In the genomic region with DNA sequence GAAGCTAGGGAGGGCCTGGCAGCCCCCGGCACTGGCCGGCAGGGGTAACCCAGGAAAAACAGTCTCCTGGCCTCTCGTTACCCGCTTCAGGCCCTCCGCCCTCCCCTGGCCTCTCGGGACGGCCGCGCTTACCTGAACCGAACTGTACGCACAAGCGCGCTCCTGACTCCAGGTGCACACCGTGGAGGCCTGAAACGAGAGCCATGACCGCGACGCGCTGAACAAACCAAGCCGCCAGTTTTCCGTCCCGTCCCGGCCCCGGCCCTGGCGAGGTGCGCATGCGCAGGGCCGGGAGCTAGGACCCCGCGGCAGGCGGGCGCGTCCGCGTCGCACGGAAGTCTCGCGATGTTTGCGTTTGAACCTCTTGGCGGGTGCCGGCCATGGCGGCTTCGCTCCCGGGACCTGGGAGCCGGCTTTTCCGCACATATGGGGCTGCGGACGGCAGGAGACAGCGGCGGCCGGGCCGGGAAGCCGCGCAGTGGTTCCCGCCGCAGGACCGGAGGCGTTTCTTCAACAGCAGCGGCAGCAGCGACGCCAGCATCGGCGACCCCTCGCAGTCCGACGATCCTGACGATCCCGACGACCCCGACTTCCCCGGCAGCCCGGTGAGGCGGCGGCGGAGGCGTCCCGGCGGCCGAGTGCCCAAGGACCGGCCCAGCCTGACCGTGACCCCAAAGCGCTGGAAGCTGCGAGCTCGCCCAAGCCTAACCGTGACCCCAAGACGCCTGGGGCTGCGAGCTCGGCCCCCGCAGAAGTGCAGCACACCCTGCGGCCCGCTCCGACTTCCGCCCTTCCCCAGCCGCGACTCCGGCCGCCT, we compare ENCODE assay signal across 8 cellular contexts. TPM values are rescaled to one million over a fixed set of nuclear protein-coding genes. Genes with fewer than 3 reads are reported as not detected.
DNase-seq lines count a peak whose midpoint lies in the region; ATAC-seq and TF ChIP-seq lines count a peak whose summit lies in the region.

TSS of gene HASPIN (plus strand) at position 348 of the 817 bp plus-strand sequence. CDS start at position 381, 33 bp downstream.

- DNase-seq in AG10803 (ENCODE audit: low read depth): peak; percentile 82
- peak; percentile 51 for DNase-seq in NCI-H345 treated with DMSO at 0.1 percent for 48 hours (lab: John Stamatoyannopoulos, UW; ENCODE audit: unreplicated experiment)
- DNase-seq in activated CD4-positive, alpha-beta T cell treated with anti-CD3 and anti-CD28 coated beads for 1 hour: peak; percentile 89
- peak; percentile 92 for DNase-seq in cerebellum (ENCODE audit: low spot score)
- peak; percentile 81 for DNase-seq in kidney glomerular epithelial cell (lab: John Stamatoyannopoulos, UW)
- DNase-seq in stimulated activated CD4-positive, alpha-beta T cell treated with anti-CD3 and anti-CD28 coated beads, Interleukin-1b, Interleukin-23, amount 100 ng/mL, for 1 hour (ENCODE audit: low read depth in 2 of 2): peak; percentile 86 to 87

- peak; percentile 37 for TF ChIP-seq CTCF in AG10803 (conservative IDR thresholded peaks at IDR 0.05; ENCODE audit: low read length)

- H3K4me3 ChIP-seq in AG10803 (ENCODE audit: low read length): peak within 1 kb of the TSS; percentile 92

- ATAC-seq in GM19023 (IDR thresholded peaks at IDR 0.05; ENCODE audit: unreplicated experiment): peak; percentile 85
- ATAC-seq in HG03280 (IDR thresholded peaks at IDR 0.05; ENCODE audit: unreplicated experiment): peak; percentile 88

RNA-seq across cellular contexts. Expression of gene HASPIN, which starts in this region (rescaled TPM):
- total RNA-seq in cerebellum: 2.6 TPM

Comparison
In these comparisons a context has a peak if more than half of its experiments do, and no peak if none do; other contexts are left out.
1. Peak in every context shown above with its lines: DNase-seq, ATAC-seq and H3K4me3 ChIP-seq.